Comparison of ENCODE assay signal across 18 cellular contexts in the genomic region with DNA sequence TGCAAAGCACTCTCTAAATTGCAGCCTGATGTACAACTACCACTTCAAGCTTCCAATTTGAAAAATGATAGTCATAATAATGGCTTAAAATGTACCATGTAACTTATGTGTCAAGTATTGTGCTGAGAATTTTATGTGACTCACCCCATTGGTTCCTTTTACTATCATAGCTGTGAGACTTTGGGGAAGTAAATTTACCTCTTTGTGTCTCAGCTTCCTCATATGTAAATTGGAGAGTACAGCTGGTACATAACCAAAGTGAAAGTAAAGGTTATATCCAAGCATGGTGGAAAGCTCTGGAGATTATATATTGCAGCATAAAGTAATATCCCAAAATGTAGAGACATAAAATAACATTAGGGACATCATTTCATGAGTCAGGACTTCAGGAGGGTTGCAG.
DNase-seq lines count a peak whose midpoint lies in the region; ATAC-seq and TF ChIP-seq lines count a peak whose summit lies in the region.
"Had no signal": no experiment of that assay in that cellular context is flagged by ENCODE, and none has a peak within 500 bp of the region (broad histone marks: within the 10 kb centered on the region; RNA-seq: fewer than 3 reads in every experiment).

No MANE protein-coding gene starts in this region.

- no peaks in the 10 kb centered on the region for H3K9me3 ChIP-seq in PC-3 (ENCODE audit: low read length)
- H3K9me3 ChIP-seq: uterus had no signal

- H3K4me3 ChIP-seq in PC-3 (ENCODE audit: low read length), result no peak overlapping the region
- H3K4me3 ChIP-seq: K562, uterus had no signal

- TF ChIP-seq CTCF in PC-3 (conservative IDR thresholded peaks at IDR 0.05; ENCODE audit: low read depth, low read length), result no peak

- H3K9me2 ChIP-seq in PC-3 (replicated peaks; ENCODE audit: low read length), result no peaks in the 10 kb centered on the region

- no peaks in the 10 kb centered on the region for H3K36me3 ChIP-seq in PC-3 (ENCODE audit: low read depth, low read length)
- H3K36me3 ChIP-seq: uterus had no signal

- H4K20me1 ChIP-seq in PC-3 (ENCODE audit: low read length), result no peaks in the 10 kb centered on the region

- ATAC-seq in HG03439 (IDR thresholded peaks at IDR 0.05; ENCODE audit: unreplicated experiment), result peak; percentile 67
- no peak for ATAC-seq in PC-3
- ATAC-seq in left cardiac atrium, result no peak
- ATAC-seq: K562, Panc1 had no signal

- no peaks in the 10 kb centered on the region for H3K27me3 ChIP-seq in PC-3 (ENCODE audit: low read length)
- H3K27me3 ChIP-seq: uterus had no signal

- no peak overlapping the region for H2AFZ ChIP-seq in PC-3 (ENCODE audit: low read length)

- H3F3A ChIP-seq in PC-3 (ENCODE audit: low read length, unreplicated experiment), result no peaks in the 10 kb centered on the region

- H3K4me1 ChIP-seq in PC-3 (ENCODE audit: insufficient read depth, low read length), result no peaks in the 10 kb centered on the region
- H3K4me1 ChIP-seq: uterus had no signal

- no peaks in the 10 kb centered on the region for H3K79me2 ChIP-seq in PC-3 (ENCODE audit: low read length)

- H3K27ac ChIP-seq in PC-3 (ENCODE audit: low read length), result no peak overlapping the region
- H3K27ac ChIP-seq: uterus had no signal

- DNase-seq in SIG-M5 treated with dmso at 0.1 percent for 504 hours (lab: John Stamatoyannopoulos, UW; ENCODE audit: unreplicated experiment) (peak; percentile 4), SIG-M5 (lab: John Stamatoyannopoulos, UW) (no peak), PC-3 (no peak), kidney tubule cell (ENCODE audit: low spot score) (peak; percentile 70), left cardiac atrium (no peak), mucosa of gallbladder (ENCODE audit: low spot score) (no peak)
- no peak for DNase-seq in stimulated activated CD4-positive, alpha-beta T cell treated with anti-CD3 and anti-CD28 coated beads, Interleukin-4, amount 100 ng/mL, for 24 hours
- DNase-seq: activated CD4-positive, alpha-beta T cell treated with anti-CD3 and anti-CD28 coated beads, Interleukin-2, amount 50 U/mL, for 48 hours; activated naive CD4-positive, alpha-beta T cell treated with anti-CD3 and anti-CD28 coated beads for 36 hours; C1 segment of cervical spinal cord; foreskin fibroblast; NCI-H1694; NCI-H345; SW 1271; uterus had no signal

- POLR2A ChIA-PET in PC-3 (lab: Charles Lee; ENCODE audit: unreplicated experiment), result no interaction called here

- intact Hi-C loops in PC-3 (cut with micrococcal nuclease) (no loop called here), left cardiac atrium (cut with DNase I) (no loop called here)

- no TSS peak for BruUV-seq in PC-3 (replicated peaks; lab: Mats Ljungman, UMichigan)

- H3K4me2 ChIP-seq in PC-3 (ENCODE audit: low read length), result peak overlapping the region; percentile 39; the same call in 1 of the 2 replicates

- CTCF ChIA-PET in PC-3 (lab: Charles Lee), result no interaction called here

- no peak overlapping the region for H3K9ac ChIP-seq in PC-3 (ENCODE audit: low read length)

Comparison
In these comparisons a context has a peak if more than half of its experiments do, and no peak if none do; other contexts are left out.
1. DNase-seq: peak in SIG-M5 treated with dmso at 0.1 percent for 504 hours (single experiment) and kidney tubule cell (single experiment); none in SIG-M5 (single experiment), PC-3 (single experiment), stimulated activated CD4-positive, alpha-beta T cell treated with anti-CD3 and anti-CD28 coated beads, Interleukin-4, amount 100 ng/mL, for 24 hours (single experiment), left cardiac atrium (single experiment) and mucosa of gallbladder (single experiment).